In the genomic region with DNA sequence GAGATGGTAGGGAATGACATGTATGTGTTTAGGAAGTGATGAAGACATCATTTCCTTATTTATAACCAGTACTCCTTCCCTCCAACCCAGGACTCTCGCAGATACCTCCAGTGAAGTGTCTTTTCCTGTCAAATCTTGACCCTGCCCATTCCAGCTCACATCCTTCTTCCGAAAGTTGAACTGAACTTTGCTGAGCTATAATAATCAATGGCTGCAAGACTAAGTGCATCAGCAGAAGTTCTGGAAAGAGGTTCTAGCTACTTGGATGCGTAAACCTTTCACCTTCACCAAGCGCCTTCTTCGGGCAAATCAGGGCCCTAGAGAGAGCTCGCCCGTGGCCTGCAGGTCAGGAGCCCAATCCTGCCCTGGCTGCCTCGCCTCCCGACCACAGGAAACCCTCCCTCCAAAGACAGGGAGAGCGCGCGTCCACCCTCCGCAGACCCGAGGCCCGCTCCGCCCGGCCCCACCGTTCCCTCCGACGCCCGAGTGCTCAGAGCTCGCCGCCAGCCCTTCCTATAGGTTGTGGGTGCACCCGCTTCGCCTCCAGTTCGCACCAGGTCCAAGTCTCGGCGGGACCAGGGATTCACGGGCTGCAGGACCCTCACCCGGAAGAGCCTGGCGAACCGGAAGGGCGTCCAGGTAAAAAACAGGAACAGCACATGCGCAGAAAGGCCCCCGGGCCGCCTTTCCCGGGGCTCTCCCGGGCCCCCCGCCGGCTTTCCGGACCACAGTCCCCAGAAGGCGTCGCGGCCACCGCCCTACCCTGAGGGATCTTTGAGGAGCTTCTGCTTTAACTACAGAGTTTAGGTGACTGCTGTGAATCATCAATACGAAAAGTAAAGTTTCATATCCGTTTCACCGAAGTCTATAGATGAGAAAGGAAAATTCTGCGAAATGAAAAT, we compare ENCODE assay signal across 1 cellular context.
TF ChIP-seq lines count a peak whose summit lies in the region.

A gene (minus strand): TSS at position 617 of the 902 bp plus-strand sequence. CDS start 1,457 bp downstream, outside the sequence.

TF ChIP-seq in HepG2, 621 proteins besides CTCF, POLR2A, EP300 and RAD21 (continued from another document and continues in another):
- TF ChIP-seq ZNF703 (CRISPR knock-in tag; IDR thresholded peaks at IDR 0.05; ENCODE audit: borderline replicate concordance) (no peak), LCORL (IDR thresholded peaks at IDR 0.05) (no peak), LCORL (CRISPR knock-in tag; IDR thresholded peaks at IDR 0.05) (peak; percentile 56; the same call in 1 of the 2 replicates), ZNF256 (CRISPR knock-in tag; conservative IDR thresholded peaks at IDR 0.05) (0 out of 2 replicates have a peak, but pooled peaks have one; percentile 54), FOXO1 (CRISPR knock-in tag; IDR thresholded peaks at IDR 0.05) (0 out of 2 replicates have a peak, but pooled peaks have one; percentile 27), SP2 (CRISPR knock-in tag; IDR thresholded peaks at IDR 0.05) (peak; percentile 43), HOXD1 (CRISPR knock-in tag; IDR thresholded peaks at IDR 0.05) (0 out of 2 replicates have a peak, but pooled peaks have one; percentile 49), ZNF570 (CRISPR knock-in tag; IDR thresholded peaks at IDR 0.05; ENCODE audit: borderline replicate concordance) (no peak), HMG20A (CRISPR knock-in tag; IDR thresholded peaks at IDR 0.05; ENCODE audit: borderline replicate concordance) (0 out of 2 replicates have a peak, but pooled peaks have one; percentile 12), ZNF746 (CRISPR knock-in tag; IDR thresholded peaks at IDR 0.05) (no peak), ZNF709 (CRISPR knock-in tag; IDR thresholded peaks at IDR 0.05) (0 out of 2 replicates have a peak, but pooled peaks have one; percentile 33), CENPX (CRISPR knock-in tag; IDR thresholded peaks at IDR 0.05) (no peak), ELF4 (CRISPR knock-in tag; IDR thresholded peaks at IDR 0.05; ENCODE audit: borderline replicate concordance) (0 out of 2 replicates have a peak, but pooled peaks have one; percentile 22), FOXC1 (CRISPR knock-in tag; IDR thresholded peaks at IDR 0.05; ENCODE audit: borderline replicate concordance) (0 out of 2 replicates have a peak, but pooled peaks have one; percentile 55), HNF4A (CRISPR knock-in tag; IDR thresholded peaks at IDR 0.05) (peak; percentile 35; the same call in 1 of the 2 replicates), ZNF225 (CRISPR knock-in tag; IDR thresholded peaks at IDR 0.05) (no peak), SMC3 (IDR thresholded peaks at IDR 0.05; ENCODE audit: low read length) (no peak), KAT8 (CRISPR knock-in tag; IDR thresholded peaks at IDR 0.05) (peak; percentile 89), PLRG1 (conservative IDR thresholded peaks at IDR 0.05) (no peak), ZNF614 (CRISPR knock-in tag; IDR thresholded peaks at IDR 0.05; ENCODE audit: borderline replicate concordance) (0 out of 2 replicates have a peak, but pooled peaks have one; percentile 18), SP140L (CRISPR knock-in tag; IDR thresholded peaks at IDR 0.05; ENCODE audit: borderline replicate concordance) (no peak), ZNF660 (CRISPR knock-in tag; IDR thresholded peaks at IDR 0.05; ENCODE audit: borderline replicate concordance, low read depth) (no peak)
- TF ChIP-seq, protein P1, sequence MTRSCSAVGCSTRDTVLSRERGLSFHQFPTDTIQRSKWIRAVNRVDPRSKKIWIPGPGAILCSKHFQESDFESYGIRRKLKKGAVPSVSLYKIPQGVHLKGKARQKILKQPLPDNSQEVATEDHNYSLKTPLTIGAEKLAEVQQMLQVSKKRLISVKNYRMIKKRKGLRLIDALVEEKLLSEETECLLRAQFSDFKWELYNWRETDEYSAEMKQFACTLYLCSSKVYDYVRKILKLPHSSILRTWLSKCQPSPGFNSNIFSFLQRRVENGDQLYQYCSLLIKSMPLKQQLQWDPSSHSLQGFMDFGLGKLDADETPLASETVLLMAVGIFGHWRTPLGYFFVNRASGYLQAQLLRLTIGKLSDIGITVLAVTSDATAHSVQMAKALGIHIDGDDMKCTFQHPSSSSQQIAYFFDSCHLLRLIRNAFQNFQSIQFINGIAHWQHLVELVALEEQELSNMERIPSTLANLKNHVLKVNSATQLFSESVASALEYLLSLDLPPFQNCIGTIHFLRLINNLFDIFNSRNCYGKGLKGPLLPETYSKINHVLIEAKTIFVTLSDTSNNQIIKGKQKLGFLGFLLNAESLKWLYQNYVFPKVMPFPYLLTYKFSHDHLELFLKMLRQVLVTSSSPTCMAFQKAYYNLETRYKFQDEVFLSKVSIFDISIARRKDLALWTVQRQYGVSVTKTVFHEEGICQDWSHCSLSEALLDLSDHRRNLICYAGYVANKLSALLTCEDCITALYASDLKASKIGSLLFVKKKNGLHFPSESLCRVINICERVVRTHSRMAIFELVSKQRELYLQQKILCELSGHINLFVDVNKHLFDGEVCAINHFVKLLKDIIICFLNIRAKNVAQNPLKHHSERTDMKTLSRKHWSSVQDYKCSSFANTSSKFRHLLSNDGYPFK (CRISPR knock-in tag; IDR thresholded peaks at IDR 0.05; ENCODE audit: borderline replicate concordance), result peak; percentile 61; the same call in 1 of the 2 replicates
- TF ChIP-seq, protein P2, sequence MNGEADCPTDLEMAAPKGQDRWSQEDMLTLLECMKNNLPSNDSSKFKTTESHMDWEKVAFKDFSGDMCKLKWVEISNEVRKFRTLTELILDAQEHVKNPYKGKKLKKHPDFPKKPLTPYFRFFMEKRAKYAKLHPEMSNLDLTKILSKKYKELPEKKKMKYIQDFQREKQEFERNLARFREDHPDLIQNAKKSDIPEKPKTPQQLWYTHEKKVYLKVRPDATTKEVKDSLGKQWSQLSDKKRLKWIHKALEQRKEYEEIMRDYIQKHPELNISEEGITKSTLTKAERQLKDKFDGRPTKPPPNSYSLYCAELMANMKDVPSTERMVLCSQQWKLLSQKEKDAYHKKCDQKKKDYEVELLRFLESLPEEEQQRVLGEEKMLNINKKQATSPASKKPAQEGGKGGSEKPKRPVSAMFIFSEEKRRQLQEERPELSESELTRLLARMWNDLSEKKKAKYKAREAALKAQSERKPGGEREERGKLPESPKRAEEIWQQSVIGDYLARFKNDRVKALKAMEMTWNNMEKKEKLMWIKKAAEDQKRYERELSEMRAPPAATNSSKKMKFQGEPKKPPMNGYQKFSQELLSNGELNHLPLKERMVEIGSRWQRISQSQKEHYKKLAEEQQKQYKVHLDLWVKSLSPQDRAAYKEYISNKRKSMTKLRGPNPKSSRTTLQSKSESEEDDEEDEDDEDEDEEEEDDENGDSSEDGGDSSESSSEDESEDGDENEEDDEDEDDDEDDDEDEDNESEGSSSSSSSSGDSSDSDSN (CRISPR knock-in tag; IDR thresholded peaks at IDR 0.05), result peak; percentile 17; the same call in 1 of the 2 replicates
- TF ChIP-seq, protein P3, sequence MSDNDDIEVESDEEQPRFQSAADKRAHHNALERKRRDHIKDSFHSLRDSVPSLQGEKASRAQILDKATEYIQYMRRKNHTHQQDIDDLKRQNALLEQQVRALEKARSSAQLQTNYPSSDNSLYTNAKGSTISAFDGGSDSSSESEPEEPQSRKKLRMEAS (IDR thresholded peaks at IDR 0.05), result peak; percentile 60
- TF ChIP-seq, protein P4, sequence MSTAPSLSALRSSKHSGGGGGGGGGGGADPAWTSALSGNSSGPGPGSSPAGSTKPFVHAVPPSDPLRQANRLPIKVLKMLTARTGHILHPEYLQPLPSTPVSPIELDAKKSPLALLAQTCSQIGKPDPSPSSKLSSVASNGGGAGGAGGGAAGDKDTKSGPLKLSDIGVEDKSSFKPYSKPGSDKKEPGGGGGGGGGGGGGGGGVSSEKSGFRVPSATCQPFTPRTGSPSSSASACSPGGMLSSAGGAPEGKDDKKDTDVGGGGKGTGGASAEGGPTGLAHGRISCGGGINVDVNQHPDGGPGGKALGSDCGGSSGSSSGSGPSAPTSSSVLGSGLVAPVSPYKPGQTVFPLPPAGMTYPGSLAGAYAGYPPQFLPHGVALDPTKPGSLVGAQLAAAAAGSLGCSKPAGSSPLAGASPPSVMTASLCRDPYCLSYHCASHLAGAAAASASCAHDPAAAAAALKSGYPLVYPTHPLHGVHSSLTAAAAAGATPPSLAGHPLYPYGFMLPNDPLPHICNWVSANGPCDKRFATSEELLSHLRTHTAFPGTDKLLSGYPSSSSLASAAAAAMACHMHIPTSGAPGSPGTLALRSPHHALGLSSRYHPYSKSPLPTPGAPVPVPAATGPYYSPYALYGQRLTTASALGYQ (CRISPR knock-in tag; IDR thresholded peaks at IDR 0.05), result 0 out of 2 replicates have a peak, but pooled peaks have one; percentile 39
- TF ChIP-seq, protein P5, sequence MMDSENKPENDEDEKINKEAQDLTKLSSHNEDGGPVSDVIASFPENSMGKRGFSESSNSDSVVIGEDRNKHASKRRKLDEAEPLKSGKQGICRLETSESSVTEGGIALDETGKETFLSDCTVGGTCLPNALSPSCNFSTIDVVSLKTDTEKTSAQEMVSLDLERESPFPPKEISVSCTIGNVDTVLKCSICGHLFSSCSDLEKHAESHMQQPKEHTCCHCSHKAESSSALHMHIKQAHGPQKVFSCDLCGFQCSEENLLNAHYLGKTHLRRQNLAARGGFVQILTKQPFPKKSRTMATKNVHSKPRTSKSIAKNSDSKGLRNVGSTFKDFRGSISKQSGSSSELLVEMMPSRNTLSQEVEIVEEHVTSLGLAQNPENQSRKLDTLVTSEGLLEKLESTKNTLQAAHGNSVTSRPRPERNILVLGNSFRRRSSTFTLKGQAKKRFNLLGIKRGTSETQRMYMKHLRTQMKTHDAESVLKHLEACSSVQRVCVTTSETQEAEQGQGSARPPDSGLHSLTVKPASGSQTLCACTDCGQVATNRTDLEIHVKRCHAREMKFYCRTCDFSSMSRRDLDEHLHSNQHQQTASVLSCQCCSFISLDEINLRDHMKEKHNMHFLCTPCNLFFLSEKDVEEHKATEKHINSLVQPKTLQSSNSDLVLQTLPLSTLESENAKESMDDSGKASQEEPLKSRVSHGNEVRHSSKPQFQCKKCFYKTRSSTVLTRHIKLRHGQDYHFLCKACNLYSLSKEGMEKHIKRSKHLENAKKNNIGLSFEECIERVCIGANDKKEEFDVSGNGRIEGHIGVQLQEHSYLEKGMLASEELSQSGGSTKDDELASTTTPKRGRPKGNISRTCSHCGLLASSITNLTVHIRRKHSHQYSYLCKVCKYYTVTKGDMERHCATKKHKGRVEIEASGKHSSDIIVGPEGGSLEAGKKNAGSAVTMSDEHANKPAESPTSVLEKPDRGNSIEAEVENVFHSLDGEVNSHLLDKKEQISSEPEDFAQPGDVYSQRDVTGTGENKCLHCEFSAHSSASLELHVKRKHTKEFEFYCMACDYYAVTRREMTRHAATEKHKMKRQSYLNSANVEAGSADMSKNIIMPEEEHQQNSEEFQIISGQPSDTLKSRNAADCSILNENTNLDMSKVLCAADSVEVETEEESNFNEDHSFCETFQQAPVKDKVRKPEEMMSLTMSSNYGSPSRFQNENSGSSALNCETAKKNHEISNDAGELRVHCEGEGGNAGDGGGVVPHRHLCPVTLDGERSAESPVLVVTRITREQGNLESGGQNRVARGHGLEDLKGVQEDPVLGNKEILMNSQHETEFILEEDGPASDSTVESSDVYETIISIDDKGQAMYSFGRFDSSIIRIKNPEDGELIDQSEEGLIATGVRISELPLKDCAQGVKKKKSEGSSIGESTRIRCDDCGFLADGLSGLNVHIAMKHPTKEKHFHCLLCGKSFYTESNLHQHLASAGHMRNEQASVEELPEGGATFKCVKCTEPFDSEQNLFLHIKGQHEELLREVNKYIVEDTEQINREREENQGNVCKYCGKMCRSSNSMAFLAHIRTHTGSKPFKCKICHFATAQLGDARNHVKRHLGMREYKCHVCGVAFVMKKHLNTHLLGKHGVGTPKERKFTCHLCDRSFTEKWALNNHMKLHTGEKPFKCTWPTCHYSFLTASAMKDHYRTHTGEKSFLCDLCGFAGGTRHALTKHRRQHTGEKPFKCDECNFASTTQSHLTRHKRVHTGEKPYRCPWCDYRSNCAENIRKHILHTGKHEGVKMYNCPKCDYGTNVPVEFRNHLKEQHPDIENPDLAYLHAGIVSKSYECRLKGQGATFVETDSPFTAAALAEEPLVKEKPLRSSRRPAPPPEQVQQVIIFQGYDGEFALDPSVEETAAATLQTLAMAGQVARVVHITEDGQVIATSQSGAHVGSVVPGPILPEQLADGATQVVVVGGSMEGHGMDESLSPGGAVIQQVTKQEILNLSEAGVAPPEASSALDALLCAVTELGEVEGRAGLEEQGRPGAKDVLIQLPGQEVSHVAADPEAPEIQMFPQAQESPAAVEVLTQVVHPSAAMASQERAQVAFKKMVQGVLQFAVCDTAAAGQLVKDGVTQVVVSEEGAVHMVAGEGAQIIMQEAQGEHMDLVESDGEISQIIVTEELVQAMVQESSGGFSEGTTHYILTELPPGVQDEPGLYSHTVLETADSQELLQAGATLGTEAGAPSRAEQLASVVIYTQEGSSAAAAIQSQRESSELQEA (CRISPR knock-in tag; IDR thresholded peaks at IDR 0.05; ENCODE audit: not compliant biosample characterization), result peak; percentile 48
- TF ChIP-seq, protein P6, sequence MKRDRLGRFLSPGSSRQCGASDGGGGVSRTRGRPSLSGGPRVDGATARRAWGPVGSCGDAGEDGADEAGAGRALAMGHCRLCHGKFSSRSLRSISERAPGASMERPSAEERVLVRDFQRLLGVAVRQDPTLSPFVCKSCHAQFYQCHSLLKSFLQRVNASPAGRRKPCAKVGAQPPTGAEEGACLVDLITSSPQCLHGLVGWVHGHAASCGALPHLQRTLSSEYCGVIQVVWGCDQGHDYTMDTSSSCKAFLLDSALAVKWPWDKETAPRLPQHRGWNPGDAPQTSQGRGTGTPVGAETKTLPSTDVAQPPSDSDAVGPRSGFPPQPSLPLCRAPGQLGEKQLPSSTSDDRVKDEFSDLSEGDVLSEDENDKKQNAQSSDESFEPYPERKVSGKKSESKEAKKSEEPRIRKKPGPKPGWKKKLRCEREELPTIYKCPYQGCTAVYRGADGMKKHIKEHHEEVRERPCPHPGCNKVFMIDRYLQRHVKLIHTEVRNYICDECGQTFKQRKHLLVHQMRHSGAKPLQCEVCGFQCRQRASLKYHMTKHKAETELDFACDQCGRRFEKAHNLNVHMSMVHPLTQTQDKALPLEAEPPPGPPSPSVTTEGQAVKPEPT (CRISPR knock-in tag; IDR thresholded peaks at IDR 0.05; ENCODE audit: low read depth), result no peak
- TF ChIP-seq, protein P7, sequence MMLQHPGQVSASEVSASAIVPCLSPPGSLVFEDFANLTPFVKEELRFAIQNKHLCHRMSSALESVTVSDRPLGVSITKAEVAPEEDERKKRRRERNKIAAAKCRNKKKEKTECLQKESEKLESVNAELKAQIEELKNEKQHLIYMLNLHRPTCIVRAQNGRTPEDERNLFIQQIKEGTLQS (CRISPR knock-in tag; IDR thresholded peaks at IDR 0.05), result no peak
- TF ChIP-seq, protein P8, sequence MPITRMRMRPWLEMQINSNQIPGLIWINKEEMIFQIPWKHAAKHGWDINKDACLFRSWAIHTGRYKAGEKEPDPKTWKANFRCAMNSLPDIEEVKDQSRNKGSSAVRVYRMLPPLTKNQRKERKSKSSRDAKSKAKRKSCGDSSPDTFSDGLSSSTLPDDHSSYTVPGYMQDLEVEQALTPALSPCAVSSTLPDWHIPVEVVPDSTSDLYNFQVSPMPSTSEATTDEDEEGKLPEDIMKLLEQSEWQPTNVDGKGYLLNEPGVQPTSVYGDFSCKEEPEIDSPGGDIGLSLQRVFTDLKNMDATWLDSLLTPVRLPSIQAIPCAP (CRISPR knock-in tag; IDR thresholded peaks at IDR 0.05; ENCODE audit: low read depth), result no peak
